ENCODE assay signal across 17 cellular contexts in the genomic region with DNA sequence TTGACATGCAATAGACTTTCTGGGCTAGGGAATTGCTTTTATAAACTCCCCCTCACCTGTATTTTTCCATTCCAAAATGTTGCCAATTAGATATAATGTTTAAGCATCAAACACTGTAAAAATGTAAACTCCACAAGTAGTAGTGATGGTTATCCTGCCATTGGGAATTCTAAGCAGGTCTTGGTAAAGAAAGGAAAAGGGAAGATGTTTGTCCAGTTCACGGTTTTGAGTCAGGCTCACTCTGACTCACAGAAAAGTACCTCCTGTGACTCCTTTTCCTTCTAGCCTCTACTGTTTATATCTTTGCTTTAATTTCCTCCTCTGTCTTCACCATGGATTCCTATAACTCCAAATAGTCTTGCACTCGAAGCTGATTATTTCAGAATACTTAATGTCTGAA. TPM values are rescaled to one million over a fixed set of nuclear protein-coding genes. Genes with fewer than 3 reads are reported as not detected.
DNase-seq lines count a peak whose midpoint lies in the region; ATAC-seq and TF ChIP-seq lines count a peak whose summit lies in the region.
"Had no signal": no experiment of that assay in that cellular context is flagged by ENCODE, and none has a peak within 500 bp of the region (broad histone marks: within the 10 kb centered on the region; RNA-seq: fewer than 3 reads in every experiment).

No MANE protein-coding gene starts in this region.

- peaks cover 8% of the 10 kb centered on the region for H3K79me1 ChIP-seq in mesenchymal stem cell (replicated peaks; ENCODE audit: low read length, poor library complexity, severe bottlenecking)

- intact Hi-C loops in Panc1 (cut with micrococcal nuclease; ENCODE audit: unreplicated experiment) = no loop called here

- no peak overlapping the region for H3K23ac ChIP-seq in mesenchymal stem cell (ENCODE audit: low read length in 2 of 2)

- POLR2A ChIA-PET in Panc1 (lab: Charles Lee) (no interaction called here), WTC11 (lab: Charles Lee) (no interaction called here)
- POLR2A ChIA-PET in activated CD4-positive, alpha-beta T cell treated with anti-CD3 and anti-CD28 coated beads, Interleukin-2, amount 10 ng/mL, durations not matched to agents 7 days and 5 days (lab: Charles Lee) = no interaction called here

- H3K27ac ChIP-seq in Panc1 (ENCODE audit: low read length) = peak overlapping the region; percentile 77
- peak overlapping the region; percentile 62 for H3K27ac ChIP-seq in mesenchymal stem cell (ENCODE audit: low read length, poor library complexity, severe bottlenecking)
- H3K27ac ChIP-seq: lower lobe of right lung, prostate gland had no signal

- peak; percentile 56 for DNase-seq in Caki2 (ENCODE audit: low read depth)
- no peak for DNase-seq in Panc1 (ENCODE audit: low read depth, low spot score)
- DNase-seq in chondrocyte (ENCODE audit: low spot score) = no peak
- DNase-seq in mesenchymal stem cell = peak; percentile 77
- DNase-seq in activated CD4-positive, alpha-beta T cell treated with anti-CD3 and anti-CD28 coated beads, Interleukin-2, amount 10 ng/mL, durations not matched to agents 7 days and 5 days = no peak
- no peak for DNase-seq in WTC11 (ENCODE audit: low spot score)
- no peak for DNase-seq in ecto neural progenitor cell (ENCODE audit: low spot score)
- no peak for DNase-seq in activated naive CD8-positive, alpha-beta T cell treated with anti-CD3 and anti-CD28 coated beads, Interleukin-2, amount 50 U/mL, for 24 hours
- DNase-seq: activated CD8-positive, alpha-beta T cell treated with anti-CD3 and anti-CD28 coated beads, Interleukin-2, amount 10 ng/mL, durations not matched to agents 7 days and 5 days; anterior cingulate cortex; lower lobe of right lung; naive thymus-derived CD8-positive, alpha-beta T cell; NCI-H345 had no signal

- no peak overlapping the region for H3K14ac ChIP-seq in mesenchymal stem cell (ENCODE audit: low read length in 2 of 2)

- H3K4me2 ChIP-seq in mesenchymal stem cell (ENCODE audit: low read length, poor library complexity, severe bottlenecking) = no peak overlapping the region

- in situ Hi-C loops in Caki2 (cut with HindIII; ENCODE audit: low pct_unique_long_range_greater_than_20kb, low sequenced_read_pairs) (no loop called here), Panc1 (cut with HindIII; ENCODE audit: low pct_unique_long_range_greater_than_20kb, low sequenced_read_pairs) (no loop called here)

- BruUV-seq in Panc1 (replicated peaks; lab: Mats Ljungman, UMichigan) = no TSS peak

- no peak overlapping the region for H3K4me3 Mint-ChIP-seq in chondrocyte (ENCODE audit: unreplicated experiment)
- no peak overlapping the region for H3K4me3 Mint-ChIP-seq in activated CD4-positive, alpha-beta T cell treated with anti-CD3 and anti-CD28 coated beads, Interleukin-2, amount 10 ng/mL, durations not matched to agents 7 days and 5 days
- H3K4me3 Mint-ChIP-seq in WTC11 = no peak overlapping the region
- H3K4me3 Mint-ChIP-seq in activated naive CD8-positive, alpha-beta T cell treated with anti-CD3 and anti-CD28 coated beads, Interleukin-2, amount 50 U/mL, for 24 hours = no peak overlapping the region
- H3K4me3 Mint-ChIP-seq: activated CD8-positive, alpha-beta T cell treated with anti-CD3 and anti-CD28 coated beads, Interleukin-2, amount 10 ng/mL, durations not matched to agents 7 days and 5 days; B cell; dendritic cell treated with granulocyte-macrophage colony-stimulating factor and Interleukin-4, amounts not matched to agents 40 ng/mL and 50 ng/mL, for 4 days; naive thymus-derived CD8-positive, alpha-beta T cell had no signal

- H3K36me3 Mint-ChIP-seq in chondrocyte (ENCODE audit: low read depth) (no peaks in the 10 kb centered on the region), WTC11 (0 out of 2 replicates have a peak, but pooled peaks cover 2% of the 10 kb centered on the region)
- no peaks in the 10 kb centered on the region for H3K36me3 Mint-ChIP-seq in activated CD4-positive, alpha-beta T cell treated with anti-CD3 and anti-CD28 coated beads, Interleukin-2, amount 10 ng/mL, durations not matched to agents 7 days and 5 days (ENCODE audit: low read depth)
- H3K36me3 Mint-ChIP-seq in activated naive CD8-positive, alpha-beta T cell treated with anti-CD3 and anti-CD28 coated beads, Interleukin-2, amount 50 U/mL, for 24 hours (ENCODE audit: low read depth) = no peaks in the 10 kb centered on the region

- no peak overlapping the region for H3K4me3 ChIP-seq in Panc1 (ENCODE audit: low read depth in 2 of 2, low read length in 2 of 2)
- H3K4me3 ChIP-seq in mesenchymal stem cell (ENCODE audit: insufficient read depth in 1 of 2, low read depth in 1 of 2, low read length in 2 of 2) = peak overlapping the region in 1 of 2 experiments; percentile 2
- H3K4me3 ChIP-seq: K562, lower lobe of right lung, prostate gland had no signal

- peak overlapping the region; percentile 65 for H3K27ac Mint-ChIP-seq in chondrocyte (ENCODE audit: unreplicated experiment)
- H3K27ac Mint-ChIP-seq in activated CD4-positive, alpha-beta T cell treated with anti-CD3 and anti-CD28 coated beads, Interleukin-2, amount 10 ng/mL, durations not matched to agents 7 days and 5 days = no peak overlapping the region
- H3K27ac Mint-ChIP-seq in WTC11 = no peak overlapping the region
- H3K27ac Mint-ChIP-seq in activated naive CD8-positive, alpha-beta T cell treated with anti-CD3 and anti-CD28 coated beads, Interleukin-2, amount 50 U/mL, for 24 hours = no peak overlapping the region
- H3K27ac Mint-ChIP-seq: activated CD8-positive, alpha-beta T cell treated with anti-CD3 and anti-CD28 coated beads, Interleukin-2, amount 10 ng/mL, durations not matched to agents 7 days and 5 days; B cell; dendritic cell treated with granulocyte-macrophage colony-stimulating factor and Interleukin-4, amounts not matched to agents 40 ng/mL and 50 ng/mL, for 4 days; naive thymus-derived CD8-positive, alpha-beta T cell had no signal

- no peaks in the 10 kb centered on the region for H3K36me3 ChIP-seq in Panc1 (ENCODE audit: control insufficient read depth, insufficient read depth, low read length)
- no peaks in the 10 kb centered on the region for H3K36me3 ChIP-seq in mesenchymal stem cell (ENCODE audit: control insufficient read depth in 1 of 2, insufficient read depth in 2 of 2, low read depth in 1 of 2, low read length in 2 of 2)
- H3K36me3 ChIP-seq: lower lobe of right lung, prostate gland had no signal

- no peak overlapping the region for H2BK5ac ChIP-seq in mesenchymal stem cell (ENCODE audit: low read depth, low read length, poor library complexity, severe bottlenecking)

- H3K27me3 Mint-ChIP-seq in chondrocyte (ENCODE audit: low read depth) (no peaks in the 10 kb centered on the region), WTC11 (ENCODE audit: low read depth) (no peaks in the 10 kb centered on the region)
- no peaks in the 10 kb centered on the region for H3K27me3 Mint-ChIP-seq in activated CD4-positive, alpha-beta T cell treated with anti-CD3 and anti-CD28 coated beads, Interleukin-2, amount 10 ng/mL, durations not matched to agents 7 days and 5 days
- H3K27me3 Mint-ChIP-seq in activated naive CD8-positive, alpha-beta T cell treated with anti-CD3 and anti-CD28 coated beads, Interleukin-2, amount 50 U/mL, for 24 hours = peaks cover 6% of the 10 kb centered on the region

- peaks cover 3% of the 10 kb centered on the region; the same call in 1 of the 2 replicates for H3K9me3 ChIP-seq in Panc1 (ENCODE audit: control insufficient read depth, insufficient read depth, low read depth, low read length)
- peaks cover 5% of the 10 kb centered on the region for H3K9me3 ChIP-seq in mesenchymal stem cell (ENCODE audit: control insufficient read depth, low read length)
- H3K9me3 ChIP-seq: prostate gland had no signal

- H4K91ac ChIP-seq in mesenchymal stem cell (ENCODE audit: low read length) = no peak overlapping the region

- no peak overlapping the region for H2BK12ac ChIP-seq in mesenchymal stem cell (ENCODE audit: low read length in 2 of 2)

- H2BK15ac ChIP-seq in mesenchymal stem cell (ENCODE audit: low read depth, poor library complexity, severe bottlenecking) = no peak overlapping the region

- H3K4ac ChIP-seq in mesenchymal stem cell (ENCODE audit: low read depth in 1 of 2, low read length in 2 of 2) = no peak overlapping the region

- H2BK120ac ChIP-seq in mesenchymal stem cell (ENCODE audit: low read depth, low read length) = no peak overlapping the region

- H3K9ac ChIP-seq in mesenchymal stem cell (ENCODE audit: low read length) = peak overlapping the region; percentile 39

- TF ChIP-seq CTCF in Panc1 (IDR thresholded peaks at IDR 0.05) = no peak
- TF ChIP-seq CTCF in chondrocyte (IDR thresholded peaks at IDR 0.05) = no peak
- TF ChIP-seq CTCF in WTC11 (IDR thresholded peaks at IDR 0.05) = no peak

- H3K9me3 Mint-ChIP-seq in chondrocyte (ENCODE audit: low read depth) (no peaks in the 10 kb centered on the region), WTC11 (peaks cover 7% of the 10 kb centered on the region; the same call in 1 of the 2 replicates)
- peaks cover 6% of the 10 kb centered on the region for H3K9me3 Mint-ChIP-seq in activated CD4-positive, alpha-beta T cell treated with anti-CD3 and anti-CD28 coated beads, Interleukin-2, amount 10 ng/mL, durations not matched to agents 7 days and 5 days
- H3K9me3 Mint-ChIP-seq in activated naive CD8-positive, alpha-beta T cell treated with anti-CD3 and anti-CD28 coated beads, Interleukin-2, amount 50 U/mL, for 24 hours = no peaks in the 10 kb centered on the region

- H4K8ac ChIP-seq in mesenchymal stem cell (ENCODE audit: low read length) = no peak overlapping the region

- CTCF ChIA-PET in Panc1 (lab: Charles Lee) = no interaction called here
- CTCF ChIA-PET in activated CD4-positive, alpha-beta T cell treated with anti-CD3 and anti-CD28 coated beads, Interleukin-2, amount 10 ng/mL, durations not matched to agents 7 days and 5 days (lab: Charles Lee) = interaction anchor here (1.2 kb wide), 1 partner anchor 8 kb away, joined by 3 read pairs; no protein-coding TSS in a partner anchor
- CTCF ChIA-PET in WTC11 (lab: Charles Lee) = no interaction called here

- H3K4me1 ChIP-seq in Panc1 (ENCODE audit: control insufficient read depth, insufficient read depth, low read length) (peaks cover 52% of the 10 kb centered on the region), mesenchymal stem cell (ENCODE audit: control insufficient read depth, insufficient read depth, low read depth, low read length) (peaks cover 12% of the 10 kb centered on the region)
- H3K4me1 ChIP-seq: prostate gland had no signal

- H3K18ac ChIP-seq in mesenchymal stem cell (ENCODE audit: low read depth in 1 of 2, low read length in 2 of 2) = no peak overlapping the region

- no peak overlapping the region for H2AK5ac ChIP-seq in mesenchymal stem cell (ENCODE audit: low read length, severe bottlenecking)

- ATAC-seq in Panc1 = peak; percentile 80
- no peak for ATAC-seq in WTC11
- ATAC-seq in activated naive CD8-positive, alpha-beta T cell treated with anti-CD3 and anti-CD28 coated beads, Interleukin-2, amount 50 U/mL, for 24 hours = no peak
- ATAC-seq: activated CD8-positive, alpha-beta T cell treated with anti-CD3 and anti-CD28 coated beads, Interleukin-2, amount 10 ng/mL, durations not matched to agents 7 days and 5 days; K562; lower lobe of right lung; naive thymus-derived CD8-positive, alpha-beta T cell had no signal

- WGBS in mesenchymal stem cell = 11% methylated on average over 2 of the region's 2 CpGs

- H3K4me1 Mint-ChIP-seq in chondrocyte (ENCODE audit: low read depth) (peaks cover 82% of the 10 kb centered on the region), WTC11 (no peaks in the 10 kb centered on the region)
- H3K4me1 Mint-ChIP-seq in activated CD4-positive, alpha-beta T cell treated with anti-CD3 and anti-CD28 coated beads, Interleukin-2, amount 10 ng/mL, durations not matched to agents 7 days and 5 days = no peaks in the 10 kb centered on the region
- H3K4me1 Mint-ChIP-seq in activated naive CD8-positive, alpha-beta T cell treated with anti-CD3 and anti-CD28 coated beads, Interleukin-2, amount 50 U/mL, for 24 hours = peaks cover 10% of the 10 kb centered on the region
- H3K4me1 Mint-ChIP-seq: B cell; naive thymus-derived CD8-positive, alpha-beta T cell had no signal

- no peaks in the 10 kb centered on the region for H3K27me3 ChIP-seq in Panc1 (ENCODE audit: control insufficient read depth, insufficient read depth, low read length)
- no peaks in the 10 kb centered on the region for H3K27me3 ChIP-seq in mesenchymal stem cell (ENCODE audit: control insufficient read depth in 1 of 2, insufficient read depth in 1 of 2, low read length in 2 of 2)

- H2AFZ ChIP-seq in mesenchymal stem cell (ENCODE audit: low read depth, low read length) = no peak overlapping the region

RNA-seq across cellular contexts. Expression of gene PTPN14, which starts 19.0 kb away (rescaled TPM):
- 22.9 and 33.0 TPM in 2 replicates for total RNA-seq in Caki2 (2014; rRNA removed; shearing (Covaris generic); ENCODE audit: low replicate concordance)
- total RNA-seq in Panc1 (2021; ENCODE audit: unreplicated experiment) (209 TPM), chondrocyte (125 to 174 TPM (median 136 TPM) in 3 replicates), WTC11 (2021) (83.3 to 88.4 TPM (median 86.4 TPM) in 3 replicates)
- 50.0 TPM for polyA plus RNA-seq in Panc1 (2012; ENCODE audit: insufficient read length)
- 18.6 TPM for polyA plus RNA-seq in mesenchymal stem cell (2013, experiment 1 of 2)
- polyA plus RNA-seq in mesenchymal stem cell (2013, experiment 2 of 2) = 18.0 TPM
- under 1 TPM; 0.32 to 0.37 TPM for total RNA-seq in activated CD4-positive, alpha-beta T cell treated with anti-CD3 and anti-CD28 coated beads, Interleukin-2, amount 10 ng/mL, durations not matched to agents 7 days and 5 days
- total RNA-seq: B cell had no signal

RNA-seq across cellular contexts. Expression of gene CENPF, which starts 32.6 kb away (rescaled TPM):
- total RNA-seq in Caki2 (2014; rRNA removed; shearing (Covaris generic); ENCODE audit: low replicate concordance) = 53.9 and 71.0 TPM in 2 replicates
- total RNA-seq in Panc1 (2021; ENCODE audit: unreplicated experiment) (156 TPM), chondrocyte (9.4 to 22.3 TPM (median 19.8 TPM) in 3 replicates), WTC11 (2021) (137 to 166 TPM (median 143 TPM) in 3 replicates)
- 31.3 TPM for polyA plus RNA-seq in Panc1 (2012; ENCODE audit: insufficient read length)
- polyA plus RNA-seq in mesenchymal stem cell (2013, experiment 1 of 2) = 4.2 TPM
- polyA plus RNA-seq in mesenchymal stem cell (2013, experiment 2 of 2) = 4.9 TPM
- total RNA-seq in activated CD4-positive, alpha-beta T cell treated with anti-CD3 and anti-CD28 coated beads, Interleukin-2, amount 10 ng/mL, durations not matched to agents 7 days and 5 days = 100 to 1,000 TPM; 173 to 203 TPM

Comparison
In these comparisons a context has a peak if more than half of its experiments do, and no peak if none do; other contexts are left out.
1. DNase-seq: peak in Caki2 (single experiment) and mesenchymal stem cell (single experiment); none in Panc1 (single experiment), chondrocyte (single experiment), activated CD4-positive, alpha-beta T cell treated with anti-CD3 and anti-CD28 coated beads, Interleukin-2, amount 10 ng/mL, durations not matched to agents 7 days and 5 days (single experiment), WTC11 (single experiment), ecto neural progenitor cell (single experiment) and activated naive CD8-positive, alpha-beta T cell treated with anti-CD3 and anti-CD28 coated beads, Interleukin-2, amount 50 U/mL, for 24 hours (single experiment).
2. RNA of gene PTPN14, which starts 19.0 kb away (total RNA-seq): 209 TPM in Panc1 (single experiment), 125 to 174 TPM in chondrocyte, 83.3 to 88.4 TPM in WTC11 and 22.9 to 33.0 TPM in Caki2; 0.32 to 0.37 TPM in activated CD4-positive, alpha-beta T cell treated with anti-CD3 and anti-CD28 coated beads, Interleukin-2, amount 10 ng/mL, durations not matched to agents 7 days and 5 days; every median in the first group is over 10 times any median in the second.